ENCODE assay signal across 1 cellular context in the genomic region with DNA sequence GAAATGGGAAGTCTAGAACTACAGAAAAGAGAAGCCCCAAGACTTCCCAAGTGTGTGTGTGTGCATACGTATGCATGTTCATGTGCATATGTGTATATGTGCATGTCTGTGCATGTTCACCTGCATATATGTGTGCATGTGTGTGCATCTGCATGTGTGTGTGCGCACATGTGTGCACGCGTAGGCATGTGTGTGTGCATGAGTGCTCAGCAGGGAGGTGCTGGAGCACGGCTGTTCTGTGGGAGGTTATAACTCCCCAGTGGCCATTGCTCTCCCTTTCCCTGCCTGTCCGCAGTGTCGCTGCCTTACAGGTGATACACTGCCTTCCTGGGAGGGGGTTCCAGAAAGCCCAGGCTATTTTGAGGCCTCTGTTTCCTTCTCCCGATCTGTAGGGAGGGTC.
A peak's percentile ranks its signal among the peaks of the same experiment; 100 is the strongest.
TF ChIP-seq lines count a peak whose summit lies in the region.

No MANE protein-coding gene starts in this region.

TF ChIP-seq in HepG2, 621 proteins besides CTCF, POLR2A, EP300 and RAD21:
- TF ChIP-seq, protein P1, sequence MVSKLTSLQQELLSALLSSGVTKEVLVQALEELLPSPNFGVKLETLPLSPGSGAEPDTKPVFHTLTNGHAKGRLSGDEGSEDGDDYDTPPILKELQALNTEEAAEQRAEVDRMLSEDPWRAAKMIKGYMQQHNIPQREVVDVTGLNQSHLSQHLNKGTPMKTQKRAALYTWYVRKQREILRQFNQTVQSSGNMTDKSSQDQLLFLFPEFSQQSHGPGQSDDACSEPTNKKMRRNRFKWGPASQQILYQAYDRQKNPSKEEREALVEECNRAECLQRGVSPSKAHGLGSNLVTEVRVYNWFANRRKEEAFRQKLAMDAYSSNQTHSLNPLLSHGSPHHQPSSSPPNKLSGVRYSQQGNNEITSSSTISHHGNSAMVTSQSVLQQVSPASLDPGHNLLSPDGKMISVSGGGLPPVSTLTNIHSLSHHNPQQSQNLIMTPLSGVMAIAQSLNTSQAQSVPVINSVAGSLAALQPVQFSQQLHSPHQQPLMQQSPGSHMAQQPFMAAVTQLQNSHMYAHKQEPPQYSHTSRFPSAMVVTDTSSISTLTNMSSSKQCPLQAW (CRISPR knock-in tag; IDR thresholded peaks at IDR 0.05) = no peak
- TF ChIP-seq, protein P2, sequence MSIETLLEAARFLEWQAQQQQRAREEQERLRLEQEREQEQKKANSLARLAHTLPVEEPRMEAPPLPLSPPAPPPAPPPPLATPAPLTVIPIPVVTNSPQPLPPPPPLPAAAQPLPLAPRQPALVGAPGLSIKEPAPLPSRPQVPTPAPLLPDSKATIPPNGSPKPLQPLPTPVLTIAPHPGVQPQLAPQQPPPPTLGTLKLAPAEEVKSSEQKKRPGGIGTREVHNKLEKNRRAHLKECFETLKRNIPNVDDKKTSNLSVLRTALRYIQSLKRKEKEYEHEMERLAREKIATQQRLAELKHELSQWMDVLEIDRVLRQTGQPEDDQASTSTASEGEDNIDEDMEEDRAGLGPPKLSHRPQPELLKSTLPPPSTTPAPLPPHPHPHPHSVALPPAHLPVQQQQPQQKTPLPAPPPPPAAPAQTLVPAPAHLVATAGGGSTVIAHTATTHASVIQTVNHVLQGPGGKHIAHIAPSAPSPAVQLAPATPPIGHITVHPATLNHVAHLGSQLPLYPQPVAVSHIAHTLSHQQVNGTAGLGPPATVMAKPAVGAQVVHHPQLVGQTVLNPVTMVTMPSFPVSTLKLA (IDR thresholded peaks at IDR 0.05) = peak; percentile 71
